ENCODE assay signal across 34 cellular contexts in the genomic region with DNA sequence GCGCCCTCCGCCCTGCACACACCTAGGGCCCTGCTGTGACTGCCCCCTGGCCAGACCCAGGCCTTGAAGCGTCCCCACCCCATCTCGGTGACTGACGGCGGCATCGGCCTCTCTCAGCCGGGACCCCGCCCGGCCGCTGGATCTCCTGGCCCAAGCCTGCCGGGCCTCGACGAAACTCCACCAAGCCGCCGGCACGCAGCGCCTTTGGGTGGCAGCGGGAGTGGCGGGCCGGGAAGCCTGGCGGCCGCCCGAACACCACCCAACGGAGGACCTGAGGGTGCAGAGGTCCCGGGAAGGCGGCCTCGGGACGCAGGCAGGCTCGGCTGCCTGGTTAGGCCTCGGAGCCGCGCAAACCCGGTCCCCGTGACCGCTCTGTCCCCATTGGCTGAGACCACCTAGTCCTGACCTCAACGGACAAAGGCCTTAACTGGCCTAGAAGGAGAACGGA. TPM values are rescaled to one million over a fixed set of nuclear protein-coding genes. Genes with fewer than 3 reads are reported as not detected.
"Had no signal": no experiment of that assay in that cellular context is flagged by ENCODE, and none has a peak within 500 bp of the region (broad histone marks: within the 10 kb centered on the region; RNA-seq: fewer than 3 reads in every experiment).

No MANE protein-coding gene starts in this region.

- FAIRE-seq: islet of Langerhans, TTC549 had no signal

- H3K9me3 ChIP-seq: body of pancreas, SJCRH30, transverse colon had no signal

- H3K36me3 Mint-ChIP-seq: activated naive CD8-positive, alpha-beta T cell treated with anti-CD3 and anti-CD28 coated beads, Interleukin-2, amount 10 ng/mL, durations not matched to agents 7 days and 5 days; memory B cell; T-cell had no signal

- ATAC-seq: activated CD4-positive, alpha-beta T cell treated with anti-CD3 and anti-CD28 coated beads for 36 hours; body of pancreas; left cardiac atrium; T-cell had no signal

- DNase-seq: activated CD4-positive, alpha-beta T cell treated with anti-CD3 and anti-CD28 coated beads for 36 hours; activated CD4-positive, alpha-beta T cell treated with anti-CD3 and anti-CD28 coated beads, Interleukin-2, amount 50 U/mL, for 4 hours; activated CD8-positive, alpha-beta memory T cell treated with anti-CD3 and anti-CD28 coated beads for 24 hours; activated CD8-positive, alpha-beta memory T cell treated with anti-CD3 and anti-CD28 coated beads, Interleukin-2, amount 50 U/mL, for 4 hours; activated naive CD4-positive, alpha-beta T cell; activated naive CD8-positive, alpha-beta T cell treated with anti-CD3 and anti-CD28 coated beads, Interleukin-2, amount 10 ng/mL, durations not matched to agents 7 days and 5 days; activated T-cell treated with anti-CD3 and anti-CD28 coated beads, Interleukin-2, amount 50 U/mL, for 24 hours; amygdala; body of pancreas; foreskin melanocyte; glutamatergic neuron; left cardiac atrium; posterior cingulate gyrus; SJCRH30; stimulated activated CD4-positive, alpha-beta T cell treated with anti-CD3 and anti-CD28 coated beads, Interleukin-12 subunit alpha, Interleukin-12 subunit beta, amount 100 ng/mL, for 4 hours; substantia nigra; T-cell; transverse colon; WERI-Rb-1 had no signal

- H3K27me3 ChIP-seq: body of pancreas, cardiac muscle cell, hepatocyte, SJCRH30 had no signal

- H2AFZ ChIP-seq: hepatocyte had no signal

- H3K9me3 Mint-ChIP-seq: activated naive CD8-positive, alpha-beta T cell treated with anti-CD3 and anti-CD28 coated beads, Interleukin-2, amount 10 ng/mL, durations not matched to agents 7 days and 5 days; activated T-cell treated with anti-CD3 and anti-CD28 coated beads, Interleukin-2, amount 50 U/mL, for 24 hours; activated T-helper 2 cell treated with anti-CD3 and anti-CD28 coated beads, Interferon-gamma antibody, Interleukin-2, Interleukin-4, amounts not matched to agents 10 μg/mL and 5 μg/mL and 100 μg/mL, durations not matched to agents 14 hours and 24 hours and 36 hours; memory B cell; nephron; stimulated activated naive CD8-positive, alpha-beta T cell treated with anti-CD3 and anti-CD28 coated beads, Interleukin-15, Interleukin-2, amounts not matched to agents 100 ng/mL and 50 ng/mL, for 24 hours; T-cell; T-helper 2 cell treated with Interferon-gamma antibody and Interleukin-4, amounts not matched to agents 5 μg/mL and 100 μg/mL, for 36 hours had no signal

- H3K4me3 ChIP-seq: body of pancreas, cardiac muscle cell, hepatocyte, SJCRH30, transverse colon had no signal

- H3K4me2 ChIP-seq: hepatocyte had no signal

- H3K4me3 Mint-ChIP-seq: activated CD4-positive, alpha-beta T cell treated with anti-CD3 and anti-CD28 coated beads for 36 hours; activated naive CD8-positive, alpha-beta T cell treated with anti-CD3 and anti-CD28 coated beads, Interleukin-2, amount 10 ng/mL, durations not matched to agents 7 days and 5 days; activated T-cell treated with anti-CD3 and anti-CD28 coated beads, Interleukin-2, amount 50 U/mL, for 24 hours; memory B cell; nephron; stimulated activated naive CD8-positive, alpha-beta T cell treated with anti-CD3 and anti-CD28 coated beads, Interleukin-15, Interleukin-2, amounts not matched to agents 100 ng/mL and 50 ng/mL, for 24 hours; T-cell; T-helper 2 cell treated with Interferon-gamma antibody and Interleukin-4, amounts not matched to agents 5 μg/mL and 100 μg/mL, for 36 hours had no signal

- H3K4me1 ChIP-seq: SJCRH30, transverse colon had no signal

- H3K27ac ChIP-seq: body of pancreas, cardiac muscle cell, hepatocyte, SJCRH30, transverse colon, WERI-Rb-1 had no signal

- H3K4me1 Mint-ChIP-seq: activated CD4-positive, alpha-beta T cell treated with anti-CD3 and anti-CD28 coated beads for 36 hours; activated naive CD8-positive, alpha-beta T cell treated with anti-CD3 and anti-CD28 coated beads, Interleukin-2, amount 10 ng/mL, durations not matched to agents 7 days and 5 days; memory B cell; nephron; T-cell had no signal

- H3K79me2 ChIP-seq: hepatocyte had no signal

- H3K36me3 ChIP-seq: cardiac muscle cell, SJCRH30, transverse colon, WERI-Rb-1 had no signal

- H3K27ac Mint-ChIP-seq: activated CD4-positive, alpha-beta T cell treated with anti-CD3 and anti-CD28 coated beads for 36 hours; activated naive CD8-positive, alpha-beta T cell treated with anti-CD3 and anti-CD28 coated beads, Interleukin-2, amount 10 ng/mL, durations not matched to agents 7 days and 5 days; activated T-cell treated with anti-CD3 and anti-CD28 coated beads, Interleukin-2, amount 50 U/mL, for 24 hours; activated T-helper 2 cell treated with anti-CD3 and anti-CD28 coated beads, Interferon-gamma antibody, Interleukin-2, Interleukin-4, amounts not matched to agents 10 μg/mL and 5 μg/mL and 100 μg/mL, durations not matched to agents 14 hours and 24 hours and 36 hours; memory B cell; nephron; stimulated activated naive CD8-positive, alpha-beta T cell treated with anti-CD3 and anti-CD28 coated beads, Interleukin-15, Interleukin-2, amounts not matched to agents 100 ng/mL and 50 ng/mL, for 24 hours; T-cell; T-helper 2 cell treated with Interferon-gamma antibody and Interleukin-4, amounts not matched to agents 5 μg/mL and 100 μg/mL, for 36 hours had no signal

RNA-seq across cellular contexts. Expression of a gene that starts 58.0 kb away (rescaled TPM):
- total RNA-seq: activated CD4-positive, alpha-beta T cell treated with anti-CD3 and anti-CD28 coated beads for 36 hours; activated naive CD8-positive, alpha-beta T cell treated with anti-CD3 and anti-CD28 coated beads, Interleukin-2, amount 10 ng/mL, durations not matched to agents 7 days and 5 days; activated T-helper 2 cell treated with anti-CD3 and anti-CD28 coated beads, Interferon-gamma antibody, Interleukin-2, Interleukin-4, amounts not matched to agents 10 μg/mL and 5 μg/mL and 100 μg/mL, durations not matched to agents 14 hours and 24 hours and 36 hours; body of pancreas; cardiac muscle cell; cerebellum; hepatocyte; left cardiac atrium; lower leg skin; mononuclear cell; myocyte; renal cortical epithelial cell; SJCRH30; T-cell; transverse colon had no signal
- polyA plus RNA-seq: esophagus, hepatocyte had no signal
